In genomic region chr2:204892506-204893255, GRCh38 we compare ENCODE assay signal across 16 cellular contexts.
DNase-seq lines count a peak whose midpoint lies in the region; ATAC-seq, FAIRE-seq and TF ChIP-seq lines count a peak whose summit lies in the region.
"Had no signal": no experiment of that assay in that cellular context is flagged by ENCODE, and none has a peak within 500 bp of the region (broad histone marks: within the 10 kb centered on the region; RNA-seq: fewer than 3 reads in every experiment).

No MANE protein-coding gene starts in this region.

- no peaks in the 10 kb centered on the region for H3K36me3 Mint-ChIP-seq in activated T-helper 17 cell treated with anti-CD3 and anti-CD28 coated beads, Interleukin-2, amount 50 U/mL, for 72 hours (ENCODE audit: low read depth)
- H3K36me3 Mint-ChIP-seq: activated CD8-positive, alpha-beta memory T cell treated with anti-CD3 and anti-CD28 coated beads, Interleukin-2, amount 10 ng/mL, durations not matched to agents 7 days and 5 days; immature natural killer cell had no signal

- no peaks in the 10 kb centered on the region for H3K9me3 ChIP-seq in mammary epithelial cell (replicated peaks; ENCODE audit: insufficient read depth, low read length)
- H3K9me3 ChIP-seq in breast epithelium, result no peaks in the 10 kb centered on the region
- H3K9me3 ChIP-seq: gastrocnemius medialis had no signal

- DNase-seq in mammary epithelial cell, result peak; percentile 81
- no peak for DNase-seq in breast epithelium (ENCODE audit: low spot score in 2 of 2)
- DNase-seq in foreskin keratinocyte, result peak; percentile 68 to 87
- peak; percentile 25 for DNase-seq in urothelium cell line (ENCODE audit: low spot score)
- no peak for DNase-seq in GF-D8 (lab: John Stamatoyannopoulos, UW)
- no peak for DNase-seq in NCI-H1694 treated with DMSO at 0.1 percent for 48 hours (lab: John Stamatoyannopoulos, UW)
- DNase-seq: activated CD8-positive, alpha-beta memory T cell treated with anti-CD3 and anti-CD28 coated beads, Interleukin-2, amount 10 ng/mL, durations not matched to agents 7 days and 5 days; gastrocnemius medialis; immature natural killer cell; NCI-H1417 treated with DMSO at 0.1 percent for 48 hours; psoas muscle had no signal

- H3K9ac ChIP-seq in mammary epithelial cell (ENCODE audit: insufficient read depth, low read length), result no peak overlapping the region

- intact Hi-C loops in mammary epithelial cell (cut with micrococcal nuclease) (no loop called here), breast epithelium (cut with DNase I; ENCODE audit: low total_unique reads) (no loop called here)

- in situ Hi-C loops in mammary epithelial cell (cut with MboI; ENCODE audit: low sequenced_read_pairs in 2 of 2), result no loop called here

- no peak overlapping the region for H3K4me3 Mint-ChIP-seq in activated T-helper 17 cell treated with anti-CD3 and anti-CD28 coated beads, Interleukin-2, amount 50 U/mL, for 72 hours
- H3K4me3 Mint-ChIP-seq: activated CD8-positive, alpha-beta memory T cell treated with anti-CD3 and anti-CD28 coated beads, Interleukin-2, amount 10 ng/mL, durations not matched to agents 7 days and 5 days; immature natural killer cell had no signal

- H3K27ac ChIP-seq in mammary epithelial cell (ENCODE audit: insufficient read depth, low read depth, low read length), result no peak overlapping the region
- no peak overlapping the region for H3K27ac ChIP-seq in breast epithelium
- no peak overlapping the region for H3K27ac ChIP-seq in foreskin keratinocyte
- H3K27ac ChIP-seq: gastrocnemius medialis, psoas muscle, SK-N-MC, VCaP had no signal

- TF ChIP-seq CTCF in mammary epithelial cell (conservative IDR thresholded peaks at IDR 0.05 in 1 of 2, IDR thresholded peaks at IDR 0.05 in 1 of 2; ENCODE audit: extremely low read depth in 1 of 2, insufficient read depth in 1 of 2, low read depth in 1 of 2, low read length in 2 of 2) (no peak), breast epithelium (IDR thresholded peaks at IDR 0.05) (no peak), foreskin keratinocyte (conservative IDR thresholded peaks at IDR 0.05) (no peak)

- H3K4me3 ChIP-seq in mammary epithelial cell (replicated peaks in 1 of 3; ENCODE audit: insufficient read depth in 1 of 3, low read depth in 2 of 3, low read length in 3 of 3) (no peak overlapping the region), breast epithelium (no peak overlapping the region)
- H3K4me3 ChIP-seq: gastrocnemius medialis, psoas muscle, SK-N-MC had no signal

- H3K27me3 ChIP-seq in mammary epithelial cell (ENCODE audit: insufficient read depth, low read length) (no peaks in the 10 kb centered on the region), breast epithelium (no peaks in the 10 kb centered on the region), foreskin keratinocyte (no peaks in the 10 kb centered on the region)
- H3K27me3 ChIP-seq: gastrocnemius medialis had no signal

- no peaks in the 10 kb centered on the region for H4K20me1 ChIP-seq in mammary epithelial cell (ENCODE audit: insufficient read depth, low read length)

- H3K36me3 ChIP-seq in mammary epithelial cell (ENCODE audit: insufficient read depth, low read length) (no peaks in the 10 kb centered on the region), breast epithelium (no peaks in the 10 kb centered on the region)
- H3K36me3 ChIP-seq: gastrocnemius medialis had no signal

- H3K9me3 Mint-ChIP-seq in activated T-helper 17 cell treated with anti-CD3 and anti-CD28 coated beads, Interleukin-2, amount 50 U/mL, for 72 hours, result peaks cover 6% of the 10 kb centered on the region
- H3K9me3 Mint-ChIP-seq: immature natural killer cell had no signal

- WGBS in mammary epithelial cell (ENCODE audit: low coverage, missing lambda C conversion rate), result 82% methylated on average over 1 of the region's 1 CpG

- dilution Hi-C loops in mammary epithelial cell (cut with HindIII; ENCODE audit: low sequenced_read_pairs), result no loop called here

- no peaks in the 10 kb centered on the region for H3K79me2 ChIP-seq in mammary epithelial cell (ENCODE audit: insufficient read depth, low read length)

- H3K4me2 ChIP-seq in mammary epithelial cell (ENCODE audit: insufficient read depth, low read depth, low read length), result no peak overlapping the region

- TF ChIP-seq POLR2A in breast epithelium (IDR thresholded peaks at IDR 0.05), result no peak

- H3K27me3 Mint-ChIP-seq in activated T-helper 17 cell treated with anti-CD3 and anti-CD28 coated beads, Interleukin-2, amount 50 U/mL, for 72 hours, result no peaks in the 10 kb centered on the region
- H3K27me3 Mint-ChIP-seq: activated CD8-positive, alpha-beta memory T cell treated with anti-CD3 and anti-CD28 coated beads, Interleukin-2, amount 10 ng/mL, durations not matched to agents 7 days and 5 days had no signal

- CTCF ChIA-PET in mammary epithelial cell (lab: Charles Lee; ENCODE audit: low non-redundant PET), result no interaction called here

- ATAC-seq in activated T-helper 17 cell treated with anti-CD3 and anti-CD28 coated beads, Interleukin-2, amount 50 U/mL, for 72 hours (replicated peaks), result peak; percentile 43
- ATAC-seq in foreskin keratinocyte, result peak; percentile 94
- ATAC-seq in GM18907 (IDR thresholded peaks at IDR 0.05; ENCODE audit: unreplicated experiment), result no peak
- ATAC-seq: activated CD8-positive, alpha-beta memory T cell treated with anti-CD3 and anti-CD28 coated beads, Interleukin-2, amount 10 ng/mL, durations not matched to agents 7 days and 5 days; gastrocnemius medialis; psoas muscle had no signal

- no peaks in the 10 kb centered on the region for H3K4me1 Mint-ChIP-seq in activated T-helper 17 cell treated with anti-CD3 and anti-CD28 coated beads, Interleukin-2, amount 50 U/mL, for 72 hours
- H3K4me1 Mint-ChIP-seq: activated CD8-positive, alpha-beta memory T cell treated with anti-CD3 and anti-CD28 coated beads, Interleukin-2, amount 10 ng/mL, durations not matched to agents 7 days and 5 days; immature natural killer cell had no signal

- BruUV-seq in mammary epithelial cell (replicated peaks; lab: Mats Ljungman, UMichigan), result no TSS peak

- H2AFZ ChIP-seq in mammary epithelial cell (ENCODE audit: low read depth, low read length), result no peak overlapping the region

- H3K27ac Mint-ChIP-seq in activated T-helper 17 cell treated with anti-CD3 and anti-CD28 coated beads, Interleukin-2, amount 50 U/mL, for 72 hours, result no peak overlapping the region
- H3K27ac Mint-ChIP-seq: activated CD8-positive, alpha-beta memory T cell treated with anti-CD3 and anti-CD28 coated beads, Interleukin-2, amount 10 ng/mL, durations not matched to agents 7 days and 5 days; immature natural killer cell had no signal

- no peak for FAIRE-seq in urothelium cell line (lab: Jason Lieb, UNC)
- FAIRE-seq: GM19239 had no signal

- H3K4me1 ChIP-seq in mammary epithelial cell (ENCODE audit: insufficient read depth, low read length) (no peaks in the 10 kb centered on the region), breast epithelium (no peaks in the 10 kb centered on the region), foreskin keratinocyte (no peaks in the 10 kb centered on the region)
- H3K4me1 ChIP-seq: psoas muscle had no signal

Comparison
In these comparisons a context has a peak if more than half of its experiments do, and no peak if none do; other contexts are left out.
1. DNase-seq: peak in mammary epithelial cell (single experiment), foreskin keratinocyte (2 of 2) and urothelium cell line (single experiment); none in breast epithelium (0 of 2), GF-D8 (single experiment) and NCI-H1694 treated with DMSO at 0.1 percent for 48 hours (single experiment).